Comparison of ENCODE assay signal across 1 cellular context in the genomic region with DNA sequence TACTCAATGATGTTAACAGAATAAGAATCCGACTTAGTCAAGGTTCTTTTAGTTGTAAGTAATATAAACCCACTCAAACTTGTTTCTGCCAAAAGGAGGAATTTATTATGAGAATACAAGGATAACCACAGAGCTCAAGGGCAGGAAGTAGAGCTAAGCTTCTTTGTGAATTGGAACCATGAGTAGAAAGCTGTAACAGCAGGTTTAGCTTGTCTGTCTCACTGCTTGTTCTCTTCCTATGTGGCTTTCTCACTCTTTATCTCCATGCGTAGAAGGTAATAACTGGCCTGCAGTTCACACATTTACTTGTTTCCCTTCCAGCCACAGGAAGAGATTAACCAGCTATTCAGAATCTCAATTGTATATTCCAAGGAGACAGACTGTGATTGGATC.
TF ChIP-seq lines count a peak whose summit lies in the region.

No MANE protein-coding gene starts in this region.

TF ChIP-seq in A549, 52 proteins besides CTCF, POLR2A, EP300 and RAD21:
- TF ChIP-seq, protein P1, sequence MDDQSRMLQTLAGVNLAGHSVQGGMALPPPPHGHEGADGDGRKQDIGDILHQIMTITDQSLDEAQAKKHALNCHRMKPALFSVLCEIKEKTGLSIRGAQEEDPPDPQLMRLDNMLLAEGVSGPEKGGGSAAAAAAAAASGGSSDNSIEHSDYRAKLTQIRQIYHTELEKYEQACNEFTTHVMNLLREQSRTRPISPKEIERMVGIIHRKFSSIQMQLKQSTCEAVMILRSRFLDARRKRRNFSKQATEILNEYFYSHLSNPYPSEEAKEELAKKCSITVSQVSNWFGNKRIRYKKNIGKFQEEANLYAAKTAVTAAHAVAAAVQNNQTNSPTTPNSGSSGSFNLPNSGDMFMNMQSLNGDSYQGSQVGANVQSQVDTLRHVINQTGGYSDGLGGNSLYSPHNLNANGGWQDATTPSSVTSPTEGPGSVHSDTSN (IDR thresholded peaks at IDR 0.05), result no peak
- TF ChIP-seq BHLHE40 (IDR thresholded peaks at IDR 0.05; ENCODE audit: low read depth, low read length), result no peak
- no peak for TF ChIP-seq HOXB5 (CRISPR knock-in tag; IDR thresholded peaks at IDR 0.05)
- TF ChIP-seq GATA3 (IDR thresholded peaks at IDR 0.05; ENCODE audit: borderline replicate concordance), result no peak
- TF ChIP-seq FOSB (CRISPR knock-in tag; IDR thresholded peaks at IDR 0.05), result no peak
- no peak for TF ChIP-seq KDM1A (IDR thresholded peaks at IDR 0.05; ENCODE audit: low read depth)
- TF ChIP-seq CEBPB (IDR thresholded peaks at IDR 0.05), result no peak
- no peak for TF ChIP-seq EHMT2 (IDR thresholded peaks at IDR 0.05; ENCODE audit: low read depth)
- no peak for TF ChIP-seq MYC (IDR thresholded peaks at IDR 0.05; ENCODE audit: borderline replicate concordance, low read length)
- no peak for TF ChIP-seq SMC3 (IDR thresholded peaks at IDR 0.05)
- TF ChIP-seq EHF (CRISPR knock-in tag; IDR thresholded peaks at IDR 0.05), result no peak
- no peak for TF ChIP-seq NPAS2 (CRISPR knock-in tag; IDR thresholded peaks at IDR 0.05; ENCODE audit: borderline replicate concordance)
- TF ChIP-seq ELK1 (IDR thresholded peaks at IDR 0.05; ENCODE audit: low read depth, low read length), result no peak
- no peak for TF ChIP-seq HEYL (CRISPR knock-in tag; IDR thresholded peaks at IDR 0.05)
